17 cellular contexts compared by ENCODE assay signal in the genomic region with DNA sequence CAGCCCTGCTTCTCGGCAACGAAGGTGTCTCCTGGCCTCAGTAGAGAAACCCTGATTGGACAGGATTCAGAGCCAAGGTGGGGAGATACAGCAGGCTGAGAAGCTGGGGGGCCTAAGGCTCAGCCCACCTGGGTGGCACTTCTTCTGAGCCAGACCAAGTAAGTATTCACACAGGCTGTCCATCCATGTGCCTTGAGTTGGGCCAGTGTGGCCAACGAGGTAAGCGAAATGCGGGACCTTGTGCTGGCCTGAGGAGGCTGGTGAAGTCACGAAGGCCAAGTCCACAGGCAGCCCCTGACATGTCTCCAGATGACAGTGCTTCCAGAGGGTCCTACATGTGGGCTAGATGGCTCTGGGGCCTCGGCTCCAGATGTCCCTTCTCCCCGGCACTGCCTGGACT.
"Had no signal": no experiment of that assay in that cellular context is flagged by ENCODE, and none has a peak within 500 bp of the region (broad histone marks: within the 10 kb centered on the region; RNA-seq: fewer than 3 reads in every experiment).

No MANE protein-coding gene starts in this region.

- H3K27ac ChIP-seq: parathyroid adenoma, thoracic aorta, upper lobe of right lung had no signal

- H3K4me3 Mint-ChIP-seq: brain; central memory CD8-positive, alpha-beta T cell; mesothelial cell of epicardium; WTC11 had no signal

- H3K4me1 Mint-ChIP-seq: stimulated activated naive CD8-positive, alpha-beta T cell treated with anti-CD3 and anti-CD28 coated beads, Interleukin-15, amount 100 ng/mL, for 72 hours had no signal

- DNase-seq: activated CD4-positive, alpha-beta T cell treated with anti-CD3 and anti-CD28 coated beads for 4 hours; activated CD8-positive, alpha-beta memory T cell treated with anti-CD3 and anti-CD28 coated beads for 24 hours; activated naive CD4-positive, alpha-beta T cell treated with anti-CD3 and anti-CD28 coated beads, Interleukin-2, amount 50 U/mL, for 16 hours; amygdala; effector memory CD4-positive, alpha-beta T cell; foreskin melanocyte; stimulated activated CD4-positive, alpha-beta T cell treated with anti-CD3 and anti-CD28 coated beads, Interleukin-15, amount 100 ng/mL, for 24 hours; stimulated activated CD4-positive, alpha-beta T cell treated with anti-CD3 and anti-CD28 coated beads, Interleukin-4, amount 100 ng/mL, for 1 hour; stimulated activated naive CD8-positive, alpha-beta T cell treated with anti-CD3 and anti-CD28 coated beads, Interleukin-15, amount 100 ng/mL, for 72 hours; T-helper 2 cell; upper lobe of right lung had no signal

- H3K27me3 Mint-ChIP-seq: central memory CD8-positive, alpha-beta T cell; stimulated activated naive CD8-positive, alpha-beta T cell treated with anti-CD3 and anti-CD28 coated beads, Interleukin-15, amount 100 ng/mL, for 72 hours had no signal

- H3K9me3 Mint-ChIP-seq: central memory CD8-positive, alpha-beta T cell; mesothelial cell of epicardium; stimulated activated naive CD8-positive, alpha-beta T cell treated with anti-CD3 and anti-CD28 coated beads, Interleukin-15, amount 100 ng/mL, for 72 hours; WTC11 had no signal

- H3K9me3 ChIP-seq: thoracic aorta, upper lobe of right lung had no signal

- H3K4me3 ChIP-seq: thoracic aorta, upper lobe of right lung had no signal

- H3K27me3 ChIP-seq: upper lobe of right lung had no signal

- ATAC-seq: stimulated activated naive CD8-positive, alpha-beta T cell treated with anti-CD3 and anti-CD28 coated beads, Interleukin-15, amount 100 ng/mL, for 72 hours; upper lobe of right lung; WTC11 had no signal

- H3K4me1 ChIP-seq: parathyroid adenoma had no signal

- H3K36me3 Mint-ChIP-seq: brain had no signal

- H3K27ac Mint-ChIP-seq: brain, mesothelial cell of epicardium, WTC11 had no signal
